In the genomic region with DNA sequence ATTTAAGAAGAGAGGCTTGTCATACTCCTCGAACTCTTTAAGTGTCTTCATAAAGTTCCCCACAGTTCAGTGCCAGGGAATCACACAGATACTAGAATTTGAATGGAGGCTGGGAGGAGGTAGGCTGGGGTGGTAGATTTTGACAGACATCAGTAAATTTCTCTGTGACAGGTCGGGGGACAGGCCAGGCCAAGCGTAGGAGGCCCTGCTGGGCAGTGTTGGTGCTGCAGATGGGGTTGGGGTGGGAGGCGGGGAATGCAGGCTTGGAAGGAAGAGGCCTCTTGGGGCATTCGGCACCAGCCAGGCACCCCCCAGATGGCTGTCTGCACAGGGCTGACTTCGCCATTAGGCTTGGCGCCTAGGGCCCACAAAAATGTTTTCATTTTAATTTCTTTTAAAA, we compare ENCODE assay signal across 10 cellular contexts.
DNase-seq lines count a peak whose midpoint lies in the region; ATAC-seq and TF ChIP-seq lines count a peak whose summit lies in the region.
"Had no signal": no experiment of that assay in that cellular context is flagged by ENCODE, and none has a peak within 500 bp of the region (broad histone marks: within the 10 kb centered on the region; RNA-seq: fewer than 3 reads in every experiment).

No MANE protein-coding gene starts in this region.

- peak overlapping the region; percentile 61 for H3K14ac ChIP-seq in IMR-90 (replicated peaks; ENCODE audit: low read depth, low read length)

- intact Hi-C loops in IMR-90 (cut with micrococcal nuclease), result no loop called here
- intact Hi-C loops in mammary epithelial cell (cut with micrococcal nuclease), result no loop called here

- peak overlapping the region; percentile 90 for H3K4ac ChIP-seq in IMR-90 (ENCODE audit: low read depth, low read length)

- peak overlapping the region; percentile 90 for H2BK120ac ChIP-seq in IMR-90 (ENCODE audit: low read depth, low read length)

- H4K20me1 ChIP-seq in IMR-90 (ENCODE audit: insufficient read depth, low read length), result no peaks in the 10 kb centered on the region
- H4K20me1 ChIP-seq in mammary epithelial cell (ENCODE audit: insufficient read depth, low read length), result no peaks in the 10 kb centered on the region

- peak overlapping the region; percentile 43; the same call in 1 of the 3 replicates for H2BK15ac ChIP-seq in IMR-90 (ENCODE audit: low read depth, low read length)

- 100% methylated on average over 1 of the region's 7 CpGs; no CpG with 5 or more reads in 1 of the 2 experiments for WGBS in IMR-90 (ENCODE audit: extremely low coverage in 2 of 2, insufficient read length in 1 of 2), 2 experiments
- WGBS in mammary epithelial cell (ENCODE audit: low coverage, missing lambda C conversion rate), result 93% methylated on average over 3 of the region's 7 CpGs

- peak overlapping the region; percentile 78 for H3K18ac ChIP-seq in IMR-90 (ENCODE audit: low read depth, low read length)

- H3K4me1 ChIP-seq in IMR-90 (ENCODE audit: control insufficient read depth, insufficient read depth, low read length) (peaks cover 41% of the 10 kb centered on the region), mammary epithelial cell (ENCODE audit: insufficient read depth, low read length) (peaks cover 6% of the 10 kb centered on the region)

- no peak for TF ChIP-seq POLR2A in IMR-90 (IDR thresholded peaks at IDR 0.05; ENCODE audit: low read depth, low read length)

- ATAC-seq in IMR-90 (ENCODE audit: low read depth), result 0 out of 2 replicates have a peak, but pooled peaks have one; percentile 5
- ATAC-seq in GM18867 (IDR thresholded peaks at IDR 0.05; ENCODE audit: unreplicated experiment), result no peak
- ATAC-seq: left colon had no signal

- H3K9me3 ChIP-seq in IMR-90 (ENCODE audit: control insufficient read depth, insufficient read depth, low read length), result no peaks in the 10 kb centered on the region
- H3K9me3 ChIP-seq in mammary epithelial cell (replicated peaks; ENCODE audit: insufficient read depth, low read length), result no peaks in the 10 kb centered on the region

- H3K9me1 ChIP-seq in IMR-90 (ENCODE audit: insufficient read depth, low read length), result peaks cover 28% of the 10 kb centered on the region

- peak overlapping the region; percentile 89; the same call in 1 of the 2 replicates for H2AK5ac ChIP-seq in IMR-90 (ENCODE audit: low read depth, low read length)

- TF ChIP-seq CTCF in IMR-90 (conservative IDR thresholded peaks at IDR 0.05; ENCODE audit: low read depth, low read length), result no peak
- TF ChIP-seq CTCF in mammary epithelial cell (conservative IDR thresholded peaks at IDR 0.05 in 1 of 2, IDR thresholded peaks at IDR 0.05 in 1 of 2; ENCODE audit: extremely low read depth in 1 of 2, insufficient read depth in 1 of 2, low read depth in 1 of 2, low read length in 2 of 2), result no peak

- DNase-seq in IMR-90 (no peak), caudate nucleus (lab: John Stamatoyannopoulos, UW) (no peak), mammary epithelial cell (no peak), T-helper 1 cell (no peak)
- DNase-seq: Karpas-422, left colon, NCI-H774 had no signal

- H2AK9ac ChIP-seq in IMR-90 (replicated peaks; ENCODE audit: low read depth, low read length, poor library complexity), result peak overlapping the region; percentile 2

- peak overlapping the region; percentile 89 for H4K91ac ChIP-seq in IMR-90 (ENCODE audit: insufficient read depth, low read depth, low read length)

- no peak overlapping the region; the same call in 1 of the 2 replicates for H3K4me2 ChIP-seq in IMR-90 (ENCODE audit: low read depth, low read length)
- no peak overlapping the region for H3K4me2 ChIP-seq in mammary epithelial cell (ENCODE audit: insufficient read depth, low read depth, low read length)

- in situ Hi-C loops in IMR-90 (cut with MboI; ENCODE audit: low sequenced_read_pairs) (no loop called here), mammary epithelial cell (cut with MboI; ENCODE audit: low sequenced_read_pairs in 2 of 2) (no loop called here)

- H3K27ac ChIP-seq in IMR-90 (ENCODE audit: insufficient read depth, low read length), result peak overlapping the region; percentile 93; the same call in 1 of the 2 replicates
- H3K27ac ChIP-seq in caudate nucleus (ENCODE audit: low read depth, low read length), result peak overlapping the region; percentile 65
- H3K27ac ChIP-seq in layer of hippocampus (ENCODE audit: low read depth, low read length), result peak overlapping the region; percentile 72
- peak overlapping the region; percentile 81 for H3K27ac ChIP-seq in temporal lobe (ENCODE audit: low read depth, low read length)
- no peak overlapping the region for H3K27ac ChIP-seq in mammary epithelial cell (ENCODE audit: insufficient read depth, low read depth, low read length)

- no peak for TF ChIP-seq RAD21 in IMR-90 (IDR thresholded peaks at IDR 0.05; ENCODE audit: low read length)

- peak overlapping the region; percentile 77; the same call in 1 of the 2 replicates for H2BK20ac ChIP-seq in IMR-90 (ENCODE audit: low read depth, low read length)

- H2AFZ ChIP-seq in IMR-90 (replicated peaks; ENCODE audit: low read length, poor library complexity) (peak overlapping the region; percentile 63), mammary epithelial cell (ENCODE audit: low read depth, low read length) (no peak overlapping the region)

- H3K4me3 ChIP-seq in IMR-90 (ENCODE audit: insufficient read depth, low read depth, low read length) (no peak overlapping the region), mammary epithelial cell (replicated peaks in 1 of 3; ENCODE audit: insufficient read depth in 1 of 3, low read depth in 2 of 3, low read length in 3 of 3) (no peak overlapping the region)

- no peaks in the 10 kb centered on the region for H3K36me3 ChIP-seq in IMR-90 (ENCODE audit: control insufficient read depth, insufficient read depth, low read length)
- no peaks in the 10 kb centered on the region for H3K36me3 ChIP-seq in mammary epithelial cell (ENCODE audit: insufficient read depth, low read length)

- H3K27me3 ChIP-seq in IMR-90 (ENCODE audit: control insufficient read depth, insufficient read depth, low read length) (no peaks in the 10 kb centered on the region), layer of hippocampus (ENCODE audit: control insufficient read depth, insufficient read depth, low read length) (no peaks in the 10 kb centered on the region), mammary epithelial cell (ENCODE audit: insufficient read depth, low read length) (no peaks in the 10 kb centered on the region)

- H3K9ac ChIP-seq in IMR-90 (ENCODE audit: low read depth, low read length) (peak overlapping the region; percentile 65), mammary epithelial cell (ENCODE audit: insufficient read depth, low read length) (no peak overlapping the region)

- H4K8ac ChIP-seq in IMR-90 (ENCODE audit: low read depth in 2 of 2, low read length in 2 of 2), result peak overlapping the region; percentile 77 to 85; a peak in 3 of 4 replicates

- H3K79me1 ChIP-seq in IMR-90 (ENCODE audit: low read depth in 1 of 2, low read length in 2 of 2), result peaks cover 0 to 34% of the 10 kb centered on the region in 2 experiments; a peak in 2 of 4 replicates

- H2BK5ac ChIP-seq in IMR-90 (ENCODE audit: low read depth, low read length, poor library complexity, severe bottlenecking), result peak overlapping the region; percentile 89

- dilution Hi-C loops in IMR-90 (cut with HindIII; ENCODE audit: low sequenced_read_pairs, unreplicated experiment) (no loop called here), mammary epithelial cell (cut with HindIII; ENCODE audit: low sequenced_read_pairs) (no loop called here)

- POLR2A ChIA-PET in IMR-90 (lab: Charles Lee; ENCODE audit: unreplicated experiment), result no interaction called here

- H3K23ac ChIP-seq in IMR-90 (ENCODE audit: low read depth, low read length), result peak overlapping the region; percentile 76

- H3K56ac ChIP-seq in IMR-90 (ENCODE audit: extremely low read depth, insufficient read depth, low read length), result peak overlapping the region; percentile 16; the same call in 1 of the 2 replicates

- CTCF ChIA-PET in IMR-90 (lab: Yijun Ruan, JAX) (no interaction called here), mammary epithelial cell (lab: Charles Lee; ENCODE audit: low non-redundant PET) (no interaction called here)

- H4K5ac ChIP-seq in IMR-90 (ENCODE audit: low read depth, low read length), result peak overlapping the region; percentile 82

- no TSS peak for BruUV-seq in IMR-90 (replicated peaks; lab: Mats Ljungman, UMichigan)
- BruUV-seq in mammary epithelial cell (replicated peaks; lab: Mats Ljungman, UMichigan), result no TSS peak

- H3K79me2 ChIP-seq in mammary epithelial cell (ENCODE audit: insufficient read depth, low read length), result no peaks in the 10 kb centered on the region

TF ChIP-seq in IMR-90, 13 proteins besides CTCF, POLR2A, EP300 and RAD21:
- TF ChIP-seq FOS (IDR thresholded peaks at IDR 0.05; ENCODE audit: low read depth, low read length), result no peak
- no peak for TF ChIP-seq CEBPB (IDR thresholded peaks at IDR 0.05; ENCODE audit: low read depth, low read length)
- TF ChIP-seq, protein P1, sequence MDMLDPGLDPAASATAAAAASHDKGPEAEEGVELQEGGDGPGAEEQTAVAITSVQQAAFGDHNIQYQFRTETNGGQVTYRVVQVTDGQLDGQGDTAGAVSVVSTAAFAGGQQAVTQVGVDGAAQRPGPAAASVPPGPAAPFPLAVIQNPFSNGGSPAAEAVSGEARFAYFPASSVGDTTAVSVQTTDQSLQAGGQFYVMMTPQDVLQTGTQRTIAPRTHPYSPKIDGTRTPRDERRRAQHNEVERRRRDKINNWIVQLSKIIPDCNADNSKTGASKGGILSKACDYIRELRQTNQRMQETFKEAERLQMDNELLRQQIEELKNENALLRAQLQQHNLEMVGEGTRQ (IDR thresholded peaks at IDR 0.05; ENCODE audit: low read depth, low read length), result no peak
- TF ChIP-seq RCOR1 (IDR thresholded peaks at IDR 0.05; ENCODE audit: insufficient replicate concordance, low read length), result no peak
- TF ChIP-seq RFX5 (IDR thresholded peaks at IDR 0.05; ENCODE audit: low read depth, low read length), result no peak
- no peak for TF ChIP-seq CHD1 (IDR thresholded peaks at IDR 0.05; ENCODE audit: low read depth, low read length)
- no peak for TF ChIP-seq SMC3 (IDR thresholded peaks at IDR 0.05; ENCODE audit: low read depth, low read length)
- TF ChIP-seq MXI1 (IDR thresholded peaks at IDR 0.05; ENCODE audit: borderline replicate concordance, low read depth, low read length), result no peak
- no peak for TF ChIP-seq ELK1 (IDR thresholded peaks at IDR 0.05; ENCODE audit: borderline replicate concordance, low read depth, low read length)
